In the genomic region with DNA sequence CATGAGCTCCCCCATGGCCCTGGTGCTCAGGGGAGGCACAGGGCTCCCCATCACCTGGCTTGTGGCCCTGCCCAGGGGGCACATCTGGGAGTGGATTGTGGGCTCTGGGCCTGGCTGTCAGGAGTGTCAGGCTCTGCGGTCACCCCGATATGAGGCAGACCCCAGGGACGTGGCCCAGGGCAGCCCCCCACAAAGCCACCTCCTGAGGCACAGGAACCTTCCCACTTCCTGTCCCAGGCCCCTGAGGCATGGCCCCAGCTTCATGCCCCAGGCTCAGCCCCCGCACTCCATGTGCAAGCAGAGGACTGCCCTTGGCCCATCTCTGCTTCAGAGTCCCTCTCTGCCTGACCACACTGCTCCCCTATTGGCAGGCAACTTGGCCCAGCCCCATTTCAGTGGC, we compare ENCODE assay signal across 26 cellular contexts.
"Had no signal": no experiment of that assay in that cellular context is flagged by ENCODE, and none has a peak within 500 bp of the region (broad histone marks: within the 10 kb centered on the region; RNA-seq: fewer than 3 reads in every experiment).

No MANE protein-coding gene starts in this region.

- H3K4me3 Mint-ChIP-seq: activated CD4-positive, alpha-beta memory T cell treated with anti-CD3 and anti-CD28 coated beads for 36 hours; activated CD4-positive, alpha-beta T cell treated with anti-CD3 and anti-CD28 coated beads for 36 hours; activated CD4-positive, alpha-beta T cell treated with anti-CD3 and anti-CD28 coated beads, Interleukin-2, amount 10 ng/mL, durations not matched to agents 24 days and 14 days; activated CD8-positive, alpha-beta memory T cell treated with anti-CD3 and anti-CD28 coated beads, Interleukin-2, amount 10 ng/mL, durations not matched to agents 7 days and 5 days; activated CD8-positive, alpha-beta T cell treated with anti-CD3 and anti-CD28 coated beads, Interleukin-2, amount 10 ng/mL, durations not matched to agents 7 days and 5 days; activated naive CD8-positive, alpha-beta T cell; activated T-helper 1 cell treated with anti-CD3 and anti-CD28 coated beads, Interleukin-12 subunit alpha, Interleukin-12 subunit beta, Interleukin-2, Interleukin-4 antibody, amounts not matched to agents 30 ng/mL and 10 ng/mL and 1 ng/mL, durations not matched to agents 14 hours and 24 hours and 36 hours; central memory CD8-positive, alpha-beta T cell had no signal

- H3K4me1 Mint-ChIP-seq: activated CD4-positive, alpha-beta T cell treated with anti-CD3 and anti-CD28 coated beads for 36 hours; activated CD4-positive, alpha-beta T cell treated with anti-CD3 and anti-CD28 coated beads, Interleukin-2, amount 10 ng/mL, durations not matched to agents 24 days and 14 days; activated CD8-positive, alpha-beta memory T cell treated with anti-CD3 and anti-CD28 coated beads, Interleukin-2, amount 10 ng/mL, durations not matched to agents 7 days and 5 days; central memory CD8-positive, alpha-beta T cell had no signal

- ATAC-seq: activated CD4-positive, alpha-beta T cell treated with anti-CD3 and anti-CD28 coated beads for 36 hours; activated CD8-positive, alpha-beta memory T cell treated with anti-CD3 and anti-CD28 coated beads, Interleukin-2, amount 10 ng/mL, durations not matched to agents 7 days and 5 days; activated CD8-positive, alpha-beta T cell treated with anti-CD3 and anti-CD28 coated beads, Interleukin-2, amount 10 ng/mL, durations not matched to agents 7 days and 5 days had no signal

- DNase-seq: activated CD4-positive, alpha-beta memory T cell treated with anti-CD3 and anti-CD28 coated beads for 36 hours; activated CD4-positive, alpha-beta T cell treated with anti-CD3 and anti-CD28 coated beads for 36 hours; activated CD4-positive, alpha-beta T cell treated with anti-CD3 and anti-CD28 coated beads, Interleukin-2, amount 10 ng/mL, durations not matched to agents 24 days and 14 days; activated CD4-positive, CD25-positive, alpha-beta regulatory T cell; activated CD4-positive, CD25-positive, alpha-beta regulatory T cell treated with anti-CD3 and anti-CD28 coated beads, Interleukin-2, amount 50 U/mL, for 72 hours; activated CD8-positive, alpha-beta memory T cell treated with anti-CD3 and anti-CD28 coated beads, Interleukin-2, amount 10 ng/mL, durations not matched to agents 7 days and 5 days; activated CD8-positive, alpha-beta memory T cell treated with anti-CD3 and anti-CD28 coated beads, Interleukin-2, amount 50 U/mL, for 4 hours; activated CD8-positive, alpha-beta T cell treated with anti-CD3 and anti-CD28 coated beads, Interleukin-2, amount 10 ng/mL, durations not matched to agents 7 days and 5 days; activated gamma-delta T cell; activated naive CD4-positive, alpha-beta T cell; activated naive CD4-positive, alpha-beta T cell treated with anti-CD3 and anti-CD28 coated beads, Interleukin-2, amount 50 U/mL, for 16 hours; activated T-cell treated with anti-CD3 and anti-CD28 coated beads, Interleukin-2, amount 50 U/mL, for 1 hour; activated T-cell treated with anti-CD3 and anti-CD28 coated beads, Interleukin-2, amount 50 U/mL, for 48 hours; amniotic stem cell; anterior cingulate cortex; brain microvascular endothelial cell; colonic mucosa; effector CD8-positive, alpha-beta T cell; foreskin fibroblast; head of caudate nucleus; T-helper 2 cell had no signal

- H3K36me3 Mint-ChIP-seq: activated CD4-positive, alpha-beta memory T cell treated with anti-CD3 and anti-CD28 coated beads for 36 hours; activated CD8-positive, alpha-beta memory T cell treated with anti-CD3 and anti-CD28 coated beads, Interleukin-2, amount 10 ng/mL, durations not matched to agents 7 days and 5 days had no signal

- H3K9me3 Mint-ChIP-seq: activated CD4-positive, alpha-beta memory T cell treated with anti-CD3 and anti-CD28 coated beads for 36 hours; activated CD4-positive, alpha-beta T cell treated with anti-CD3 and anti-CD28 coated beads, Interleukin-2, amount 10 ng/mL, durations not matched to agents 24 days and 14 days; activated T-helper 2 cell treated with anti-CD3 and anti-CD28 coated beads, Interferon-gamma antibody, Interleukin-2, Interleukin-4, amounts not matched to agents 10 μg/mL and 5 μg/mL and 100 μg/mL, durations not matched to agents 14 hours and 24 hours and 36 hours had no signal

- H3K4me1 ChIP-seq: colonic mucosa had no signal

- H3K27ac Mint-ChIP-seq: activated CD4-positive, alpha-beta memory T cell treated with anti-CD3 and anti-CD28 coated beads for 36 hours; activated CD4-positive, alpha-beta T cell treated with anti-CD3 and anti-CD28 coated beads for 36 hours; activated CD4-positive, alpha-beta T cell treated with anti-CD3 and anti-CD28 coated beads, Interleukin-2, amount 10 ng/mL, durations not matched to agents 24 days and 14 days; activated CD8-positive, alpha-beta memory T cell treated with anti-CD3 and anti-CD28 coated beads, Interleukin-2, amount 10 ng/mL, durations not matched to agents 7 days and 5 days; activated CD8-positive, alpha-beta T cell treated with anti-CD3 and anti-CD28 coated beads, Interleukin-2, amount 10 ng/mL, durations not matched to agents 7 days and 5 days; activated naive CD8-positive, alpha-beta T cell; activated T-helper 1 cell treated with anti-CD3 and anti-CD28 coated beads, Interleukin-12 subunit alpha, Interleukin-12 subunit beta, Interleukin-2, Interleukin-4 antibody, amounts not matched to agents 30 ng/mL and 10 ng/mL and 1 ng/mL, durations not matched to agents 14 hours and 24 hours and 36 hours; activated T-helper 2 cell treated with anti-CD3 and anti-CD28 coated beads, Interferon-gamma antibody, Interleukin-2, Interleukin-4, amounts not matched to agents 10 μg/mL and 5 μg/mL and 100 μg/mL, durations not matched to agents 14 hours and 24 hours and 36 hours had no signal

- H3K36me3 ChIP-seq: brain microvascular endothelial cell, colonic mucosa had no signal

- H3K27me3 Mint-ChIP-seq: activated CD4-positive, alpha-beta T cell treated with anti-CD3 and anti-CD28 coated beads, Interleukin-2, amount 10 ng/mL, durations not matched to agents 24 days and 14 days; activated CD8-positive, alpha-beta memory T cell treated with anti-CD3 and anti-CD28 coated beads, Interleukin-2, amount 10 ng/mL, durations not matched to agents 7 days and 5 days had no signal

- H3K27me3 ChIP-seq: brain microvascular endothelial cell, colonic mucosa had no signal

- H3K27ac ChIP-seq: brain microvascular endothelial cell, colonic mucosa, epithelial cell of prostate had no signal

- H3K9me3 ChIP-seq: colonic mucosa had no signal

- H3K4me3 ChIP-seq: colonic mucosa had no signal
